13 cellular contexts compared by ENCODE assay signal in the genomic region with DNA sequence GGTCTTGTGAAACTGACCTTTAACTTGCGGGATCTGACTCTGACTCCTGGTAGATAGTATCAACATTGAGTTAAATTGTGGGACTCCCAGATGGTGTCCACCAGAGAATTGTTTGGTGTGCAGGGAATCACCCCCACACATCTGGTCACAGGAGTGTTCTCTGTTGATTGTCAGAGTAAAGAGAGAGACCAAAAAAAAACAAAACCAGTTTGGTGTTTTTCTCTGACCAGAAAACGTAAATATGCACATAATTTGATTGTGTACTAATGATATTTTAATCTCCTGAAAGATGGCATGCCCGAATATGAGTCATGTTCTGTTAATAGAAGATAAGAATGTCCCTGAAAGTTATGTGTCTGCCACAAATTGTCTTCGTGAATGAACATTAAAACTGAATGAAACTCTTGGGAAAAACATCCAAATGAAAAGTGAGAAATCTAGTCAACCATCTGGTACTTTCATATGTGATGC.
DNase-seq lines count a peak whose midpoint lies in the region; TF ChIP-seq lines count a peak whose summit lies in the region.
"Had no signal": no experiment of that assay in that cellular context is flagged by ENCODE, and none has a peak within 500 bp of the region (broad histone marks: within the 10 kb centered on the region; RNA-seq: fewer than 3 reads in every experiment).

No MANE protein-coding gene starts in this region.

- H3K27me3 ChIP-seq in KMS-11 (ENCODE audit: insufficient read depth, low read depth), result no peaks in the 10 kb centered on the region
- H3K27me3 ChIP-seq in fibroblast of lung (ENCODE audit: control insufficient read depth, insufficient read depth, low read length), result no peaks in the 10 kb centered on the region
- no peaks in the 10 kb centered on the region for H3K27me3 ChIP-seq in effector memory CD4-positive, alpha-beta T cell (replicated peaks; ENCODE audit: control insufficient read depth, insufficient read depth, low read length, poor library complexity, severe bottlenecking)

- H3K4me1 ChIP-seq in KMS-11 (ENCODE audit: low read depth, poor library complexity, severe bottlenecking), result peaks cover 20% of the 10 kb centered on the region
- no peaks in the 10 kb centered on the region for H3K4me1 ChIP-seq in fibroblast of lung (ENCODE audit: control insufficient read depth, extremely low read depth, insufficient read depth, low read length)
- no peaks in the 10 kb centered on the region for H3K4me1 ChIP-seq in effector memory CD4-positive, alpha-beta T cell (ENCODE audit: control insufficient read depth, insufficient read depth, low read length, poor library complexity, severe bottlenecking)

- no peaks in the 10 kb centered on the region for H4K20me1 ChIP-seq in KMS-11 (ENCODE audit: insufficient read depth)
- H4K20me1 ChIP-seq in fibroblast of lung (ENCODE audit: control insufficient read depth, extremely low read depth, insufficient read depth, low read length), result no peaks in the 10 kb centered on the region

- no peak overlapping the region for H3K4me3 ChIP-seq in KMS-11 (IDR thresholded peaks at IDR 0.05; ENCODE audit: insufficient read depth, low read depth, low read length)
- no peak overlapping the region for H3K4me3 ChIP-seq in fibroblast of lung (replicated peaks in 1 of 4; ENCODE audit: control extremely low read depth in 1 of 4, insufficient read depth in 1 of 4, low read depth in 3 of 4, low read length in 4 of 4)
- no peak overlapping the region for H3K4me3 ChIP-seq in effector memory CD4-positive, alpha-beta T cell (ENCODE audit: insufficient read depth, low read depth, low read length, poor library complexity, severe bottlenecking)
- H3K4me3 ChIP-seq: GM23248 had no signal

- peak overlapping the region; percentile 46; the same call in 1 of the 2 replicates for H3K27ac ChIP-seq in KMS-11
- no peak overlapping the region for H3K27ac ChIP-seq in fibroblast of lung (ENCODE audit: insufficient read depth, low read length)
- H3K27ac ChIP-seq in effector memory CD4-positive, alpha-beta T cell (ENCODE audit: insufficient read depth, low read length, poor library complexity, severe bottlenecking), result no peak overlapping the region
- H3K27ac ChIP-seq: C4-2B, GM23248 had no signal

- peak overlapping the region; percentile 57 for H3K4me2 ChIP-seq in KMS-11
- no peak overlapping the region for H3K4me2 ChIP-seq in fibroblast of lung (ENCODE audit: extremely low read depth, insufficient read depth, low read length)

- no peaks in the 10 kb centered on the region for H3K79me2 ChIP-seq in KMS-11 (ENCODE audit: insufficient read depth, low read depth)
- H3K79me2 ChIP-seq in fibroblast of lung (ENCODE audit: control insufficient read depth, insufficient read depth, low read length), result no peaks in the 10 kb centered on the region

- H3K9ac ChIP-seq in KMS-11 (no peak overlapping the region), fibroblast of lung (ENCODE audit: insufficient read depth, low read length) (no peak overlapping the region)
- H3K9ac ChIP-seq: GM23248 had no signal

- peak; percentile 69 for DNase-seq in OCI-M1 (lab: John Stamatoyannopoulos, UW)
- peak; percentile 20 for DNase-seq in fibroblast of lung (ENCODE audit: low read depth in 2 of 2)
- peak; percentile 57 for DNase-seq in superior temporal gyrus (ENCODE audit: extremely low spot score)
- DNase-seq in globus pallidus (ENCODE audit: low spot score), result no peak
- DNase-seq in effector memory CD4-positive, alpha-beta T cell, result no peak
- no peak for DNase-seq in GM19238 (ENCODE audit: insufficient read length, low spot score)
- DNase-seq: COR-L47, GM23248, IMR-90, NCI-H82, T-helper 1 cell had no signal

- TF ChIP-seq CTCF in KMS-11 (conservative IDR thresholded peaks at IDR 0.05; ENCODE audit: low read depth, low read length) (no peak), fibroblast of lung (conservative IDR thresholded peaks at IDR 0.05 in 1 of 2, IDR thresholded peaks at IDR 0.05 in 1 of 2; ENCODE audit: low read depth in 1 of 2, low read length in 2 of 2) (no peak)

- H2AFZ ChIP-seq in KMS-11 (ENCODE audit: low read depth) (no peak overlapping the region), fibroblast of lung (ENCODE audit: low read length) (no peak overlapping the region)
- H2AFZ ChIP-seq: GM23248 had no signal

- H3K36me3 ChIP-seq in KMS-11 (ENCODE audit: insufficient read depth), result no peaks in the 10 kb centered on the region
- H3K36me3 ChIP-seq in fibroblast of lung (ENCODE audit: control insufficient read depth, insufficient read depth, low read length), result no peaks in the 10 kb centered on the region
- no peaks in the 10 kb centered on the region for H3K36me3 ChIP-seq in effector memory CD4-positive, alpha-beta T cell (ENCODE audit: control insufficient read depth, insufficient read depth, low read length)

- H3K9me3 ChIP-seq in fibroblast of lung (ENCODE audit: control insufficient read depth, insufficient read depth, low read depth, low read length), result no peaks in the 10 kb centered on the region
- H3K9me3 ChIP-seq in effector memory CD4-positive, alpha-beta T cell (ENCODE audit: control insufficient read depth, low read length), result no peaks in the 10 kb centered on the region

Comparison
In these comparisons a context has a peak if more than half of its experiments do, and no peak if none do; other contexts are left out.
1. DNase-seq: peak in OCI-M1 (single experiment), fibroblast of lung (2 of 2) and superior temporal gyrus (single experiment); none in globus pallidus (single experiment), effector memory CD4-positive, alpha-beta T cell (0 of 3) and GM19238 (single experiment).